In genomic region chr4:87624698-87625097, GRCh38 we compare ENCODE assay signal across 20 cellular contexts. TPM values are rescaled to one million over a fixed set of nuclear protein-coding genes. Genes with fewer than 3 reads are reported as not detected.
A peak's percentile ranks its signal among the peaks of the same experiment; 100 is the strongest.
DNase-seq lines count a peak whose midpoint lies in the region; ATAC-seq and TF ChIP-seq lines count a peak whose summit lies in the region.
"Had no signal": no experiment of that assay in that cellular context is flagged by ENCODE, and none has a peak within 500 bp of the region (broad histone marks: within the 10 kb centered on the region; RNA-seq: fewer than 3 reads in every experiment).

No MANE protein-coding gene starts in this region.

- DNase-seq in SIG-M5 treated with dmso at 0.1 percent for 504 hours (lab: John Stamatoyannopoulos, UW; ENCODE audit: unreplicated experiment): peak; percentile 17
- no peak for DNase-seq in SIG-M5 (lab: John Stamatoyannopoulos, UW)
- DNase-seq in NOMO-1 (lab: John Stamatoyannopoulos, UW; ENCODE audit: unreplicated experiment in 2 of 2): peak; percentile 32 to 86
- DNase-seq in upper lobe of right lung: no peak
- no peak for DNase-seq in NCI-H1694 (lab: John Stamatoyannopoulos, UW)
- no peak for DNase-seq in AG20443 (ENCODE audit: low spot score)
- no peak for DNase-seq in CD4-positive, alpha-beta memory T cell
- DNase-seq: 8988T, IMR-90, NCI-H1417 treated with DMSO at 0.1 percent for 48 hours, PC-9, small intestine, trophoblast cell had no signal

- H3K4me1 ChIP-seq in upper lobe of right lung: no peaks in the 10 kb centered on the region
- no peaks in the 10 kb centered on the region for H3K4me1 ChIP-seq in CD4-positive, alpha-beta memory T cell (ENCODE audit: insufficient read depth, low read length)
- H3K4me1 ChIP-seq: parathyroid adenoma had no signal

- H3K27me3 Mint-ChIP-seq in CD4-positive, alpha-beta memory T cell: peaks cover 1 to 9% of the 10 kb centered on the region in 2 donors

- no peak overlapping the region for H3K27ac Mint-ChIP-seq in CD4-positive, alpha-beta memory T cell
- H3K27ac Mint-ChIP-seq: CD14-positive monocyte; stimulated activated effector memory CD8-positive, alpha-beta T cell treated with anti-CD3 and anti-CD28 coated beads, Interleukin-12 subunit alpha, Interleukin-12 subunit beta, amount 100 ng/mL, for 72 hours had no signal

- H3K36me3 ChIP-seq in upper lobe of right lung: no peaks in the 10 kb centered on the region
- H3K36me3 ChIP-seq in CD4-positive, alpha-beta memory T cell (ENCODE audit: insufficient read depth, low read length): no peaks in the 10 kb centered on the region
- H3K36me3 ChIP-seq: ascending aorta, gastroesophageal sphincter had no signal

- no peak overlapping the region for H3K4me3 ChIP-seq in upper lobe of right lung
- H3K4me3 ChIP-seq in CD4-positive, alpha-beta memory T cell (ENCODE audit: low read length in 2 of 2): no peak overlapping the region
- H3K4me3 ChIP-seq: ascending aorta, gastroesophageal sphincter, PC-9 had no signal

- H3K9me3 Mint-ChIP-seq in CD4-positive, alpha-beta memory T cell: peaks cover 0 to 6% (median 0%) of the 10 kb centered on the region in 8 donors
- H3K9me3 Mint-ChIP-seq: stimulated activated effector memory CD8-positive, alpha-beta T cell treated with anti-CD3 and anti-CD28 coated beads, Interleukin-12 subunit alpha, Interleukin-12 subunit beta, amount 100 ng/mL, for 72 hours had no signal

- POLR2A ChIA-PET in CD4-positive, alpha-beta memory T cell (lab: Charles Lee; ENCODE audit: partially characterized antibody): no interaction called here

- CTCF ChIA-PET in CD4-positive, alpha-beta memory T cell (lab: Charles Lee; ENCODE audit: partially characterized antibody): no interaction called here

- no peak for TF ChIP-seq CTCF in upper lobe of right lung (IDR thresholded peaks at IDR 0.05)

- no peaks in the 10 kb centered on the region for H3K9me3 ChIP-seq in upper lobe of right lung
- no peaks in the 10 kb centered on the region for H3K9me3 ChIP-seq in CD4-positive, alpha-beta memory T cell (ENCODE audit: control insufficient read depth in 1 of 2, low read length in 2 of 2)
- H3K9me3 ChIP-seq: ascending aorta, gastroesophageal sphincter had no signal

- peak; percentile 48 for ATAC-seq in HG03354 (IDR thresholded peaks at IDR 0.05; ENCODE audit: poor library complexity, severe bottlenecking, unreplicated experiment)
- ATAC-seq in upper lobe of right lung: peak; percentile 39
- ATAC-seq: gastroesophageal sphincter; stimulated activated effector memory CD8-positive, alpha-beta T cell treated with anti-CD3 and anti-CD28 coated beads, Interleukin-12 subunit alpha, Interleukin-12 subunit beta, amount 100 ng/mL, for 72 hours had no signal

- H3K4me1 Mint-ChIP-seq in CD4-positive, alpha-beta memory T cell: no peaks in the 10 kb centered on the region
- H3K4me1 Mint-ChIP-seq: CD14-positive monocyte; stimulated activated effector memory CD8-positive, alpha-beta T cell treated with anti-CD3 and anti-CD28 coated beads, Interleukin-12 subunit alpha, Interleukin-12 subunit beta, amount 100 ng/mL, for 72 hours had no signal

- intact Hi-C loops in upper lobe of right lung (cut with DNase I): no loop called here
- intact Hi-C loops in CD4-positive, alpha-beta memory T cell (cut with micrococcal nuclease): no loop called here

- H3K27me3 ChIP-seq in upper lobe of right lung: no peaks in the 10 kb centered on the region
- H3K27me3 ChIP-seq in CD4-positive, alpha-beta memory T cell (ENCODE audit: insufficient read depth, low read length): no peaks in the 10 kb centered on the region
- H3K27me3 ChIP-seq: ascending aorta, gastroesophageal sphincter had no signal

- no peak overlapping the region for H3K4me3 Mint-ChIP-seq in CD4-positive, alpha-beta memory T cell
- H3K4me3 Mint-ChIP-seq: CD14-positive monocyte; stimulated activated effector memory CD8-positive, alpha-beta T cell treated with anti-CD3 and anti-CD28 coated beads, Interleukin-12 subunit alpha, Interleukin-12 subunit beta, amount 100 ng/mL, for 72 hours had no signal

- no peaks in the 10 kb centered on the region for H3K36me3 Mint-ChIP-seq in CD4-positive, alpha-beta memory T cell
- H3K36me3 Mint-ChIP-seq: CD14-positive monocyte; stimulated activated effector memory CD8-positive, alpha-beta T cell treated with anti-CD3 and anti-CD28 coated beads, Interleukin-12 subunit alpha, Interleukin-12 subunit beta, amount 100 ng/mL, for 72 hours had no signal

- no peak overlapping the region for H3K27ac ChIP-seq in upper lobe of right lung
- no peak overlapping the region for H3K27ac ChIP-seq in CD4-positive, alpha-beta memory T cell (ENCODE audit: low read depth, low read length)
- H3K27ac ChIP-seq: gastroesophageal sphincter, parathyroid adenoma, PC-9 had no signal

RNA-seq across cellular contexts. Expression of gene DSPP, which starts 16.4 kb away (rescaled TPM):
- total RNA-seq in upper lobe of right lung: not detected
- not detected for total RNA-seq in CD4-positive, alpha-beta memory T cell
- not detected for polyA plus RNA-seq in CD4-positive, alpha-beta memory T cell
- total RNA-seq: ascending aorta, gastroesophageal sphincter, IMR-90, PC-9 had no signal
- polyA plus RNA-seq: CD14-positive monocyte, IMR-90, liver, small intestine had no signal

RNA-seq across cellular contexts. Expression of gene DMP1, which starts 25.4 kb away (rescaled TPM):
- not detected for total RNA-seq in upper lobe of right lung
- not detected for total RNA-seq in CD4-positive, alpha-beta memory T cell
- not detected for polyA plus RNA-seq in CD4-positive, alpha-beta memory T cell
- total RNA-seq: ascending aorta, gastroesophageal sphincter, IMR-90, liver, PC-9 had no signal
- polyA plus RNA-seq: CD14-positive monocyte, IMR-90, liver, small intestine had no signal

Comparison
In these comparisons a context has a peak if more than half of its experiments do, and no peak if none do; other contexts are left out.
1. DNase-seq: peak in SIG-M5 treated with dmso at 0.1 percent for 504 hours (single experiment) and NOMO-1 (2 of 2); none in SIG-M5 (single experiment), upper lobe of right lung (single experiment), NCI-H1694 (single experiment), AG20443 (single experiment) and CD4-positive, alpha-beta memory T cell (0 of 5).